26 cellular contexts compared by ENCODE assay signal in the genomic region with DNA sequence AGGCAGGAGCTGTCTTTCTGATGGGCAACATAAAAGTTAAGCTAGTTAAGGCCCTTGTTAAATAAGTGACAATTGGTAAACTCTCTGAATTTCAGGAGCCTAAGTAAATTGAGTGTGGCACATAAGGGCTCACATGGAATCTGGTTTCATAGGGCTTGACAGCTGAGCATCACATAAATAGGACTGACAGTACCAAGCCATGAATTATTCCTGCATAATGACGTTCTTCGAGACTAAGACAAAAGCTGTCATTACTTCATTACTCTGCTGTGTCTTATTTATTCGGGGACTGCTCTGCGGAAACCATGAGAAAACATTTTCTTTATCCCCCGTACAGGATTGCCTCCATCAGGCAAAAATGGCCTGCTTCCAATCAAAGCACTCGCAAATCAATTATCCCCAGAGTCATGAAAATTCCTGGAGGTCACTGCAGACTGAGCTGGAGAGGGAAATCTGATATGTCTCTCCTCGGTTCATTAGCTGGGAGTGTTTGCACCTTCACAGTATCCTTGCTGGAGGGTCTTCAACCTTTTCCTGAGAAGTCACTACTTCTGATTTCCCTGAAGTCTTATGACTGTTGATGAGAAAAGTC.
"Had no signal": no experiment of that assay in that cellular context is flagged by ENCODE, and none has a peak within 500 bp of the region (broad histone marks: within the 10 kb centered on the region; RNA-seq: fewer than 3 reads in every experiment).

No MANE protein-coding gene starts in this region.

- H3K36me3 ChIP-seq: adrenal gland, SJSA1 had no signal

- H3K27ac ChIP-seq: adrenal gland, SJSA1, VCaP had no signal

- H3K4me1 ChIP-seq: adrenal gland, SJSA1 had no signal

- ATAC-seq: activated T-helper 17 cell treated with anti-CD3 and anti-CD28 coated beads, Interleukin-2, amount 50 U/mL, for 72 hours; PC-3; SK-N-SH treated with all-trans-retinoic acid at 6 μM for 48 hours had no signal

- H3K27me3 ChIP-seq: adrenal gland had no signal

- H3K9me3 ChIP-seq: adrenal gland, SJSA1 had no signal

- DNase-seq: activated CD4-positive, alpha-beta memory T cell treated with anti-CD3 and anti-CD28 coated beads, Interleukin-2, amount 10 ng/mL, durations not matched to agents 7 days and 5 days; activated CD4-positive, alpha-beta T cell treated with anti-CD3 and anti-CD28 coated beads, Interleukin-2, amount 50 U/mL, for 1 hour; activated CD4-positive, CD25-positive, alpha-beta regulatory T cell; activated gamma-delta T cell; activated naive CD4-positive, alpha-beta T cell treated with anti-CD3 and anti-CD28 coated beads, Interleukin-2, amount 50 U/mL, for 16 hours; activated naive CD8-positive, alpha-beta T cell treated with anti-CD3 and anti-CD28 coated beads, Interleukin-2, amount 10 ng/mL, durations not matched to agents 7 days and 5 days; activated T-cell treated with anti-CD3 and anti-CD28 coated beads for 4 hours; activated T-cell treated with anti-CD3 and anti-CD28 coated beads, Interleukin-2, amount 50 U/mL, for 48 hours; adrenal gland; anterior cingulate cortex; cerebellar nuclear complex; KG1; NCI-H1105; NCI-H1436; NCI-H1694 treated with DMSO at 0.1 percent for 48 hours; NCI-H2029 treated with DMSO at 0.1 percent for 48 hours; NCI-H2227 treated with DMSO at 0.1 percent for 48 hours; NCI-H446 treated with DMSO at 0.1 percent for 48 hours; NCI-H526 treated with DMSO at 0.1 percent for 48 hours; PC-3; SHP77; SW 1271 had no signal

- H3K4me3 ChIP-seq: adrenal gland, SJSA1 had no signal
